In genomic region chr7:175955-176354, GRCh38 we compare ENCODE assay signal across 24 cellular contexts. TPM values are rescaled to one million over a fixed set of nuclear protein-coding genes. Genes with fewer than 3 reads are reported as not detected.
A peak's percentile ranks its signal among the peaks of the same experiment; 100 is the strongest.
DNase-seq lines count a peak whose midpoint lies in the region; ATAC-seq, FAIRE-seq and TF ChIP-seq lines count a peak whose summit lies in the region.
"Had no signal": no experiment of that assay in that cellular context is flagged by ENCODE, and none has a peak within 500 bp of the region (broad histone marks: within the 10 kb centered on the region; RNA-seq: fewer than 3 reads in every experiment).

No MANE protein-coding gene starts in this region.

- H3K23ac ChIP-seq in H1 (ENCODE audit: insufficient read length): no peak overlapping the region

- CTCF ChIA-PET in HepG2 (lab: Yijun Ruan, JAX; ENCODE audit: low intra/inter-chr PET ratio, low total read pairs): no interaction called here
- CTCF ChIA-PET in H1 (lab: Charles Lee; ENCODE audit: partially characterized antibody): interaction anchor here (0.9 to 1.1 kb wide), 2 partner anchors 23 to 25 kb away, joined by 3 read pairs; no protein-coding TSS in a partner anchor

- no peak overlapping the region for H3K18ac ChIP-seq in H1 (ENCODE audit: extremely low read depth, low read length)

- peaks cover 23 to 72% of the 10 kb centered on the region in 2 experiments for H3K27me3 ChIP-seq in HepG2 (ENCODE audit: control insufficient read depth in 1 of 2, insufficient read depth in 2 of 2, low read length in 2 of 2)
- H3K27me3 ChIP-seq in right lobe of liver: no peaks in the 10 kb centered on the region
- no peaks in the 10 kb centered on the region; a peak in 1 of 7 replicates for H3K27me3 ChIP-seq in H1 (replicated peaks in 1 of 4; ENCODE audit: control insufficient read depth in 3 of 4, extremely low read depth in 1 of 4, insufficient read depth in 3 of 4, low read length in 3 of 4)
- no peaks in the 10 kb centered on the region for H3K27me3 ChIP-seq in stomach smooth muscle (ENCODE audit: control insufficient read depth in 1 of 2, insufficient read depth in 2 of 2, low read length in 2 of 2)
- no peaks in the 10 kb centered on the region for H3K27me3 ChIP-seq in H7 (ENCODE audit: control insufficient read depth, insufficient read depth, low read length)
- H3K27me3 ChIP-seq: BLaER1 had no signal

- intact Hi-C loops in HepG2 (cut with micrococcal nuclease; ENCODE audit: unreplicated experiment): no loop called here
- intact Hi-C loops in right lobe of liver (cut with DNase I): no loop called here

- H3K4me3 ChIP-seq in HepG2 (replicated peaks in 1 of 3; ENCODE audit: insufficient read depth in 1 of 3, low read depth in 2 of 3, low read length in 3 of 3): no peak overlapping the region
- H3K4me3 ChIP-seq in right lobe of liver: no peak overlapping the region
- H3K4me3 ChIP-seq in H1 (ENCODE audit: extremely low read depth in 1 of 4, insufficient read depth in 2 of 4, low read depth in 3 of 4, low read length in 4 of 4): no peak overlapping the region
- no peak overlapping the region for H3K4me3 ChIP-seq in stomach smooth muscle (ENCODE audit: low read length in 2 of 2)
- H3K4me3 ChIP-seq in H7 (ENCODE audit: insufficient read depth, low read depth, low read length): no peak overlapping the region
- H3K4me3 ChIP-seq: BLaER1, GM12878 had no signal

- H2AFZ ChIP-seq in HepG2 (ENCODE audit: low read length) (no peak overlapping the region), H1 (ENCODE audit: low read length) (no peak overlapping the region)

- H3K4ac ChIP-seq in H1 (replicated peaks; ENCODE audit: insufficient read length, low read depth, low read length): no peak overlapping the region

- DNase-seq in HepG2 (ENCODE audit: low spot score) (no peak), right lobe of liver (no peak), H1 (ENCODE audit: low read depth in 1 of 2, low spot score in 2 of 2) (no peak), H7 (no peak)
- DNase-seq in stimulated activated CD4-positive, alpha-beta T cell treated with anti-CD3 and anti-CD28 coated beads, Interleukin-2, amount 100 ng/mL, for 48 hours: no peak
- DNase-seq: Caco-2; CD4-positive, CD25-positive, alpha-beta regulatory T cell; CD8-positive, alpha-beta T cell; DMS 273 treated with DMSO at 0.1 percent for 48 hours; DMS79; EL; GDM1; GOT3; H9 had no signal

- POLR2A ChIA-PET in HepG2 (lab: Yijun Ruan, JAX) (no interaction called here), H1 (lab: Charles Lee; ENCODE audit: partially characterized antibody) (interaction anchor here (1.4 kb wide), 1 partner anchor 19 kb away, joined by 4 read pairs; no protein-coding TSS in a partner anchor)

- no peak overlapping the region for H3K14ac ChIP-seq in H1 (ENCODE audit: insufficient read length)

- H4K91ac ChIP-seq in H1 (replicated peaks; ENCODE audit: insufficient read length, low read length): no peak overlapping the region

- H2BK12ac ChIP-seq in H1 (ENCODE audit: low read depth, low read length): no peak overlapping the region

- no peaks in the 10 kb centered on the region for H3K23me2 ChIP-seq in H1 (ENCODE audit: low read depth, low read length)

- H3K4me2 ChIP-seq in HepG2 (ENCODE audit: low read depth, low read length) (no peak overlapping the region), H1 (ENCODE audit: insufficient read depth in 1 of 2, low read depth in 2 of 2, low read length in 2 of 2) (no peak overlapping the region)
- H3K4me2 ChIP-seq: BLaER1 had no signal

- H3K56ac ChIP-seq in H1 (replicated peaks; ENCODE audit: insufficient read length, low read depth, low read length): no peak overlapping the region

- H2BK15ac ChIP-seq in H1 (ENCODE audit: low read length): no peak overlapping the region

- no peak overlapping the region for H2BK120ac ChIP-seq in H1 (replicated peaks; ENCODE audit: low read depth, low read length)

- WGBS in HepG2 (ENCODE audit: low lambda C conversion rate): 71% methylated on average over 8 of the region's 11 CpGs
- 70% methylated on average over 3 of the region's 11 CpGs for WGBS in right lobe of liver (ENCODE audit: insufficient coverage, low coverage, low lambda C conversion rate, missing lambda C conversion rate)
- 87% methylated on average over 11 of the region's 11 CpGs; no CpG with 5 or more reads in 1 of the 2 experiments for whole genome bisulfite sequencing in H1 (ENCODE audit: extremely low coverage in 1 of 2, insufficient coverage in 1 of 2, insufficient read length in 1 of 2, insufficient replicate concordance in 2 of 2, low coverage in 1 of 2, low lambda C conversion rate in 2 of 2, missing lambda C conversion rate in 1 of 2), 2 experiments

- TF ChIP-seq RAD21 in HepG2 (CRISPR knock-in tag; IDR thresholded peaks at IDR 0.05) (no peak), H1 (IDR thresholded peaks at IDR 0.05 in 1 of 2, conservative IDR thresholded peaks at IDR 0.05 in 1 of 2; ENCODE audit: low read depth in 2 of 2, low read length in 2 of 2) (no peak)

- H3K4me1 ChIP-seq in HepG2 (ENCODE audit: insufficient read depth, low read length): no peaks in the 10 kb centered on the region
- H3K4me1 ChIP-seq in right lobe of liver: no peaks in the 10 kb centered on the region
- H3K4me1 ChIP-seq in H1 (replicated peaks in 1 of 4; ENCODE audit: control insufficient read depth in 3 of 4, insufficient read depth in 4 of 4, low read length in 3 of 4): no peaks in the 10 kb centered on the region
- H3K4me1 ChIP-seq in stomach smooth muscle (ENCODE audit: control insufficient read depth, insufficient read depth, low read length): peaks cover 26% of the 10 kb centered on the region
- H3K4me1 ChIP-seq: Caco-2 had no signal

- TF ChIP-seq CTCF in HepG2 (CRISPR knock-in tag; IDR thresholded peaks at IDR 0.05): no peak
- TF ChIP-seq CTCF in right lobe of liver (IDR thresholded peaks at IDR 0.05): no peak
- TF ChIP-seq CTCF in H1 (IDR thresholded peaks at IDR 0.05; ENCODE audit: control extremely low read depth in 1 of 3, insufficient read depth in 1 of 3, low read depth in 1 of 3, low read length in 3 of 3): no peak

- H2AK5ac ChIP-seq in H1 (ENCODE audit: low read depth, low read length): 0 out of 2 replicates have a peak overlapping the region, but pooled peaks have one; percentile 77

- in situ Hi-C loops in HepG2 (cut with HindIII; ENCODE audit: extremely low pct_ligation_motif_present, low pct_unique_long_range_greater_than_20kb): no loop called here

- ATAC-seq in HepG2 (no peak), right lobe of liver (no peak), GM21390 (IDR thresholded peaks at IDR 0.05; ENCODE audit: unreplicated experiment) (no peak)
- ATAC-seq: CD8-positive, alpha-beta T cell; GM12878; HCT116 had no signal

- no peaks in the 10 kb centered on the region for H3K79me2 ChIP-seq in HepG2 (ENCODE audit: insufficient read depth, low read length)
- H3K79me2 ChIP-seq in H1 (ENCODE audit: control insufficient read depth in 1 of 2, insufficient read depth in 2 of 2, low read length in 2 of 2): no peaks in the 10 kb centered on the region

- H2BK20ac ChIP-seq in H1 (ENCODE audit: low read length): no peak overlapping the region

- no peak overlapping the region for H3K9ac ChIP-seq in HepG2 (ENCODE audit: insufficient read depth, low read depth, low read length)
- H3K9ac ChIP-seq in H1 (replicated peaks in 1 of 4; ENCODE audit: extremely low read depth in 1 of 4, low read depth in 3 of 4, low read length in 3 of 4): no peak overlapping the region
- no peak overlapping the region for H3K9ac ChIP-seq in stomach smooth muscle (ENCODE audit: low read length in 2 of 2)
- H3K9ac ChIP-seq: BLaER1 had no signal

- no peak for TF ChIP-seq EP300 in HepG2 (IDR thresholded peaks at IDR 0.05; ENCODE audit: low read depth in 2 of 2, low read length in 2 of 2)
- no peak for TF ChIP-seq EP300 in HepG2 (CRISPR knock-in tag; IDR thresholded peaks at IDR 0.05; ENCODE audit: borderline replicate concordance)
- no peak for TF ChIP-seq EP300 in H1 (IDR thresholded peaks at IDR 0.05; ENCODE audit: borderline replicate concordance in 1 of 2, low read depth in 2 of 2, low read length in 2 of 2)

- H4K20me1 ChIP-seq in HepG2 (ENCODE audit: insufficient read depth, low read length): no peaks in the 10 kb centered on the region; the same call in 1 of the 2 replicates
- peaks cover 0 to 2% of the 10 kb centered on the region in 2 experiments for H4K20me1 ChIP-seq in H1 (replicated peaks in 1 of 2; ENCODE audit: control insufficient read depth in 1 of 2, insufficient read depth in 2 of 2, low read length in 2 of 2)
- H4K20me1 ChIP-seq: BLaER1 had no signal

- no peak overlapping the region for H3K27ac ChIP-seq in HepG2 (ENCODE audit: extremely low read length, insufficient read depth, low read length)
- no peak overlapping the region for H3K27ac ChIP-seq in right lobe of liver
- no peak overlapping the region for H3K27ac ChIP-seq in H1 (ENCODE audit: low read depth, low read length)
- peak overlapping the region; percentile 18 for H3K27ac ChIP-seq in stomach smooth muscle (ENCODE audit: low read length)
- H3K27ac ChIP-seq: 22Rv1, BLaER1, C4-2B had no signal

- H2BK5ac ChIP-seq in H1 (ENCODE audit: low read depth, low read length): peak overlapping the region; percentile 49; the same call in 1 of the 2 replicates

- no peaks in the 10 kb centered on the region for H3K79me1 ChIP-seq in H1 (ENCODE audit: low read depth, low read length)

- H4K8ac ChIP-seq in H1 (ENCODE audit: extremely low read depth, insufficient read depth, low read length): no peak overlapping the region; the same call in 1 of the 2 replicates

- no peaks in the 10 kb centered on the region for H3K9me3 ChIP-seq in HepG2 (ENCODE audit: low read length)
- H3K9me3 ChIP-seq in right lobe of liver: no peaks in the 10 kb centered on the region
- no peaks in the 10 kb centered on the region for H3K9me3 ChIP-seq in H1 (ENCODE audit: insufficient read depth in 2 of 2, low read depth in 1 of 2, low read length in 1 of 2)
- H3K9me3 ChIP-seq in stomach smooth muscle (ENCODE audit: control insufficient read depth in 2 of 2, low read length in 2 of 2): no peaks in the 10 kb centered on the region
- H3K9me3 ChIP-seq: BLaER1, Caco-2 had no signal

- TF ChIP-seq POLR2A in HepG2 (IDR thresholded peaks at IDR 0.05; ENCODE audit: insufficient read depth in 1 of 2, low read depth in 2 of 2, low read length in 2 of 2): no peak
- no peak for TF ChIP-seq POLR2A in right lobe of liver (IDR thresholded peaks at IDR 0.05)
- TF ChIP-seq POLR2A in H1 (IDR thresholded peaks at IDR 0.05; ENCODE audit: control extremely low read depth in 1 of 2, low read depth in 2 of 2, low read length in 2 of 2): no peak

- FAIRE-seq in HepG2 (lab: Jason Lieb, UNC) (no peak), H1 (lab: Jason Lieb, UNC) (no peak)
- FAIRE-seq: A204.1, D721Med, GM12878, GM18507 had no signal

- H3K36me3 ChIP-seq in HepG2 (replicated peaks in 1 of 2; ENCODE audit: control insufficient read depth in 1 of 2, insufficient read depth in 2 of 2, low read length in 2 of 2): no peaks in the 10 kb centered on the region
- H3K36me3 ChIP-seq in right lobe of liver: no peaks in the 10 kb centered on the region
- H3K36me3 ChIP-seq in H1 (ENCODE audit: control insufficient read depth in 2 of 4, insufficient read depth in 4 of 4, low read length in 3 of 4): no peaks in the 10 kb centered on the region
- H3K36me3 ChIP-seq in stomach smooth muscle (ENCODE audit: control insufficient read depth in 2 of 2, insufficient read depth in 2 of 2, low read length in 2 of 2): no peaks in the 10 kb centered on the region
- H3K36me3 ChIP-seq in H7 (replicated peaks; ENCODE audit: control insufficient read depth, insufficient read depth, low read length): no peaks in the 10 kb centered on the region
- H3K36me3 ChIP-seq: BLaER1 had no signal

- BruUV-seq in HepG2 (replicated peaks; lab: Mats Ljungman, UMichigan): no TSS peak

- H4K5ac ChIP-seq in H1 (ENCODE audit: insufficient read length, low read depth, low read length): no peak overlapping the region

RNA-seq across cellular contexts. Expression of gene FAM20C, which starts 16.4 kb away (rescaled TPM):
- 14.5 and 19.9 TPM in 2 replicates for total RNA-seq in HepG2 (2016; rRNA removed; fragmentation: Illumina TruSeq; extraction: Trizol)
- total RNA-seq in HepG2 (2016; cell fraction: cytosol; rRNA removed; fragmentation: Illumina TruSeq; extraction: Trizol; ENCODE audit: low read depth): 4.8 and 5.5 TPM in 2 replicates
- total RNA-seq in HepG2 (2016; cell fraction: insoluble cytoplasmic fraction; rRNA removed; fragmentation: Illumina TruSeq; extraction: Trizol): 12.0 and 18.5 TPM in 2 replicates
- 11.5 and 11.6 TPM in 2 replicates for total RNA-seq in HepG2 (2016; cell fraction: membrane; rRNA removed; fragmentation: Illumina TruSeq; extraction: Trizol)
- total RNA-seq in HepG2 (2016; cell fraction: nucleus; rRNA removed; fragmentation: Illumina TruSeq; extraction: Trizol): 20.5 and 24.2 TPM in 2 replicates
- polyA plus RNA-seq in HepG2 (2011; rRNA removed): 11.9 and 15.3 TPM in 2 replicates
- polyA plus RNA-seq in HepG2 (2011; cell fraction: cytosol; rRNA removed): 13.7 and 17.5 TPM in 2 replicates
- 24.6 and 26.4 TPM in 2 replicates for polyA plus RNA-seq in HepG2 (2011; cell fraction: nucleus; rRNA removed)
- 15.4 and 23.9 TPM in 2 replicates for polyA plus RNA-seq in HepG2 (2012)
- 2.8 and 3.2 TPM in 2 replicates for polyA plus RNA-seq in HepG2 (2016; cell fraction: cytosol; fragmentation: Illumina TruSeq; extraction: Trizol; ENCODE audit: low read depth)
- polyA plus RNA-seq in HepG2 (2016; cell fraction: insoluble cytoplasmic fraction; fragmentation: Illumina TruSeq; extraction: Trizol; ENCODE audit: low read depth): 18.9 and 20.0 TPM in 2 replicates
- polyA plus RNA-seq in HepG2 (2016; cell fraction: membrane; fragmentation: Illumina TruSeq; extraction: Trizol; ENCODE audit: low read depth): 10.0 and 10.7 TPM in 2 replicates
- polyA plus RNA-seq in HepG2 (2016; cell fraction: nucleus; fragmentation: Illumina TruSeq; extraction: Trizol; ENCODE audit: insufficient read depth, low read depth): 38.8 and 44.3 TPM in 2 replicates
- polyA minus RNA-seq in HepG2 (2011; rRNA and poly(A)+ RNA removed; ENCODE audit: low replicate concordance): 8.9 and 24.8 TPM in 2 replicates
- polyA minus RNA-seq in HepG2 (2011; cell fraction: cytosol; rRNA and poly(A)+ RNA removed): 13.4 and 22.0 TPM in 2 replicates
- 14.4 and 19.6 TPM in 2 replicates for polyA minus RNA-seq in HepG2 (2011; cell fraction: nucleus; rRNA and poly(A)+ RNA removed)
- total RNA-seq in right lobe of liver: 10 to 100 TPM; 32.1 to 73.8 (median 57.3) TPM
- 34.7 and 34.8 TPM in 2 replicates for total RNA-seq in H1 (2021; fragmentation: NEBNext Ultra II Directional; extraction: Animal tissue kit (Norgen Biotek cat#: 25700))
- 9.5 and 13.9 TPM in 2 replicates for polyA plus RNA-seq in H1 (2011; rRNA removed)
- polyA plus RNA-seq in H1 (2011; cell fraction: cytosol; rRNA removed): 10.7 TPM
- 21.4 TPM for polyA plus RNA-seq in H1 (2011; cell fraction: nucleus; rRNA removed)
- polyA plus RNA-seq in H1 (2012, experiment 1 of 2): 18.4 to 23.9 TPM (median 19.5 TPM) in 4 replicates
- polyA plus RNA-seq in H1 (2012, experiment 2 of 2): 17.9 TPM
- 21.3 TPM for polyA plus RNA-seq in H1 (2013, experiment 1 of 2)
- 21.1 TPM for polyA plus RNA-seq in H1 (2013, experiment 2 of 2)
- polyA minus RNA-seq in H1 (2011; rRNA and poly(A)+ RNA removed): 8.9 and 10.4 TPM in 2 replicates
- 17.1 TPM for polyA minus RNA-seq in H1 (2011; cell fraction: cytosol; rRNA and poly(A)+ RNA removed)
- polyA minus RNA-seq in H1 (2011; cell fraction: nucleus; rRNA and poly(A)+ RNA removed): 21.8 TPM
- total RNA-seq in H7 (2014; rRNA removed; shearing (Covaris generic)): 63.2 and 71.5 TPM in 2 replicates
- total RNA-seq: CD4-positive, CD25-positive, alpha-beta regulatory T cell had no signal
- polyA plus RNA-seq: CD4-positive, CD25-positive, alpha-beta regulatory T cell; GM12878 had no signal
